11 cellular contexts compared by ENCODE assay signal in genomic region chr13:99367663-99368448, GRCh38.
DNase-seq lines count a peak whose midpoint lies in the region; ATAC-seq, FAIRE-seq and TF ChIP-seq lines count a peak whose summit lies in the region.
"Had no signal": no experiment of that assay in that cellular context is flagged by ENCODE, and none has a peak within 500 bp of the region (broad histone marks: within the 10 kb centered on the region; RNA-seq: fewer than 3 reads in every experiment).

No MANE protein-coding gene starts in this region.

- peaks cover 19% of the 10 kb centered on the region for H3K36me3 Mint-ChIP-seq in T-helper 17 cell (ENCODE audit: low read depth)

- peak; percentile 10 to 22 for TF ChIP-seq RAD21 in liver (IDR thresholded peaks at IDR 0.05)
- no peak for TF ChIP-seq RAD21 in HepG2 (CRISPR knock-in tag; IDR thresholded peaks at IDR 0.05)

- H3K27ac ChIP-seq in liver (ENCODE audit: low read depth in 1 of 2, low read length in 2 of 2) (no peak overlapping the region), HepG2 (ENCODE audit: extremely low read length, insufficient read depth, low read length) (no peak overlapping the region), transverse colon (peak overlapping the region; percentile 9 to 62 (median 31)), ovary (no peak overlapping the region)

- peak overlapping the region; percentile 91 for H3K4me3 Mint-ChIP-seq in T-helper 17 cell

- H3K27me3 ChIP-seq in liver (ENCODE audit: control insufficient read depth in 4 of 4, insufficient read depth in 4 of 4, low read length in 3 of 4): no peaks in the 10 kb centered on the region
- H3K27me3 ChIP-seq in HepG2 (ENCODE audit: control insufficient read depth in 1 of 2, insufficient read depth in 2 of 2, low read length in 2 of 2): no peaks in the 10 kb centered on the region
- H3K27me3 ChIP-seq in transverse colon: no peaks in the 10 kb centered on the region
- H3K27me3 ChIP-seq in ovary: no peaks in the 10 kb centered on the region

- in situ Hi-C loops in HepG2 (cut with HindIII; ENCODE audit: extremely low pct_ligation_motif_present, low pct_unique_long_range_greater_than_20kb): no loop called here
- in situ Hi-C loops in transverse colon (cut with MboI; ENCODE audit: low pct_ligation_motif_present in 1 of 4, low pct_unique_long_range_greater_than_20kb in 1 of 4, low sequenced_read_pairs in 3 of 4): no loop called here

- TF ChIP-seq CTCF in liver (IDR thresholded peaks at IDR 0.05; ENCODE audit: low read depth, low read length, missing input control) (no peak), HepG2 (CRISPR knock-in tag; IDR thresholded peaks at IDR 0.05) (no peak), transverse colon (IDR thresholded peaks at IDR 0.05) (no peak), ovary (IDR thresholded peaks at IDR 0.05) (no peak)

- ATAC-seq in HepG2: no peak
- ATAC-seq in T-helper 17 cell: peak; percentile 22
- ATAC-seq in HG03039 (IDR thresholded peaks at IDR 0.05; ENCODE audit: unreplicated experiment): no peak

- H3K4me1 Mint-ChIP-seq in T-helper 17 cell: peaks cover 63% of the 10 kb centered on the region

- no peak overlapping the region for H3K4me2 ChIP-seq in HepG2 (ENCODE audit: low read depth, low read length)

- H3K79me2 ChIP-seq in HepG2 (ENCODE audit: insufficient read depth, low read length): no peaks in the 10 kb centered on the region

- no TSS peak for BruUV-seq in HepG2 (replicated peaks; lab: Mats Ljungman, UMichigan)

- H3K27me3 Mint-ChIP-seq in T-helper 17 cell: no peaks in the 10 kb centered on the region

- H3K4me3 ChIP-seq in liver (ENCODE audit: low read depth in 1 of 3, low read length in 3 of 3) (no peak overlapping the region), HepG2 (replicated peaks in 1 of 3; ENCODE audit: insufficient read depth in 1 of 3, low read depth in 2 of 3, low read length in 3 of 3) (no peak overlapping the region), transverse colon (no peak overlapping the region), ovary (no peak overlapping the region)

- H3K9ac ChIP-seq in liver (ENCODE audit: low read depth in 1 of 2, low read length in 2 of 2): no peak overlapping the region
- H3K9ac ChIP-seq in HepG2 (ENCODE audit: insufficient read depth, low read depth, low read length): no peak overlapping the region

- no peaks in the 10 kb centered on the region for H4K20me1 ChIP-seq in HepG2 (ENCODE audit: insufficient read depth, low read length)

- FAIRE-seq in HepG2 (lab: Jason Lieb, UNC): no peak
- FAIRE-seq: small intestine had no signal

- TF ChIP-seq EP300 in HepG2 (IDR thresholded peaks at IDR 0.05; ENCODE audit: low read depth in 2 of 2, low read length in 2 of 2): no peak
- no peak for TF ChIP-seq EP300 in HepG2 (CRISPR knock-in tag; IDR thresholded peaks at IDR 0.05; ENCODE audit: borderline replicate concordance)
- no peak for TF ChIP-seq EP300 in transverse colon (IDR thresholded peaks at IDR 0.05; ENCODE audit: low read depth)
- no peak for TF ChIP-seq EP300 in ovary (IDR thresholded peaks at IDR 0.05)

- intact Hi-C loops in HepG2 (cut with micrococcal nuclease; ENCODE audit: unreplicated experiment): no loop called here
- intact Hi-C loops in transverse colon (cut with DNase I; ENCODE audit: low total_unique reads): no loop called here
- intact Hi-C loops in ovary (cut with DNase I): no loop called here

- H3K36me3 ChIP-seq in liver (ENCODE audit: control insufficient read depth in 4 of 4, insufficient read depth in 3 of 4, low read depth in 1 of 4, low read length in 3 of 4) (peaks cover 2 to 19% (median 3%) of the 10 kb centered on the region in 4 donors), HepG2 (replicated peaks in 1 of 2; ENCODE audit: control insufficient read depth in 1 of 2, insufficient read depth in 2 of 2, low read length in 2 of 2) (peaks cover 7 to 42% of the 10 kb centered on the region in 2 experiments), transverse colon (peaks cover 0 to 5% (median 0%) of the 10 kb centered on the region in 4 donors), ovary (no peaks in the 10 kb centered on the region)

- POLR2A ChIA-PET in HepG2 (lab: Yijun Ruan, JAX): no interaction called here

- H3K4me1 ChIP-seq in liver (ENCODE audit: control insufficient read depth in 4 of 4, insufficient read depth in 4 of 4, low read length in 3 of 4) (no peaks in the 10 kb centered on the region), HepG2 (ENCODE audit: insufficient read depth, low read length) (no peaks in the 10 kb centered on the region), transverse colon (peaks cover 0 to 16% (median 3%) of the 10 kb centered on the region in 4 donors), ovary (ENCODE audit: insufficient read depth) (no peaks in the 10 kb centered on the region)

- DNase-seq in HepG2 (ENCODE audit: low spot score): no peak
- DNase-seq in T-helper 17 cell: no peak
- peak; percentile 27 for DNase-seq in fibroblast of peridontal ligament (ENCODE audit: extremely low read depth)
- no peak for DNase-seq in transverse colon
- no peak for DNase-seq in stimulated activated CD4-positive, alpha-beta T cell treated with anti-CD3 and anti-CD28 coated beads, Interleukin-4, amount 100 ng/mL, for 1 hour
- DNase-seq in ovary: no peak
- DNase-seq: NCI-H1694, small intestine, T-helper 9 cell had no signal

- CTCF ChIA-PET in HepG2 (lab: Yijun Ruan, JAX; ENCODE audit: low intra/inter-chr PET ratio, low total read pairs): no interaction called here

- 86% methylated on average over 16 of the region's 16 CpGs for WGBS in liver
- whole genome bisulfite sequencing in HepG2 (ENCODE audit: low lambda C conversion rate): 98% methylated on average over 16 of the region's 16 CpGs
- 81 to 85% methylated on average over 7 to 16 of the region's 16 CpGs for WGBS in transverse colon (ENCODE audit: low coverage in 1 of 2), 2 donors
- 94 to 95% (median 94%) methylated on average over 16 of the region's 16 CpGs for WGBS in ovary, 3 donors

- TF ChIP-seq POLR2A in HepG2 (IDR thresholded peaks at IDR 0.05; ENCODE audit: insufficient read depth in 1 of 2, low read depth in 2 of 2, low read length in 2 of 2) (no peak), transverse colon (IDR thresholded peaks at IDR 0.05) (no peak), ovary (IDR thresholded peaks at IDR 0.05) (no peak)

- H3K9me3 ChIP-seq in liver (ENCODE audit: control insufficient read depth in 4 of 4, low read length in 3 of 4) (no peaks in the 10 kb centered on the region), HepG2 (ENCODE audit: low read length) (no peaks in the 10 kb centered on the region), T-helper 17 cell (ENCODE audit: control insufficient read depth, low read length, poor library complexity, severe bottlenecking) (no peaks in the 10 kb centered on the region), transverse colon (no peaks in the 10 kb centered on the region), ovary (no peaks in the 10 kb centered on the region)

- peak overlapping the region; percentile 100 for H3K27ac Mint-ChIP-seq in T-helper 17 cell

- no peak overlapping the region for H2AFZ ChIP-seq in HepG2 (ENCODE audit: low read length)

TF ChIP-seq in liver, 16 proteins besides CTCF, POLR2A, EP300 and RAD21 (continues in another document):
- no peak for TF ChIP-seq HNF4G (IDR thresholded peaks at IDR 0.05)
- no peak for TF ChIP-seq ZBTB33 (IDR thresholded peaks at IDR 0.05)
- TF ChIP-seq TAF1 (conservative IDR thresholded peaks at IDR 0.05): no peak
- no peak for TF ChIP-seq NR2F2 (IDR thresholded peaks at IDR 0.05)
- TF ChIP-seq MAX (IDR thresholded peaks at IDR 0.05): no peak
- no peak for TF ChIP-seq EGR1 (IDR thresholded peaks at IDR 0.05; ENCODE audit: low read depth in 2 of 2)
- no peak for TF ChIP-seq FOXA2 (IDR thresholded peaks at IDR 0.05)

TF ChIP-seq in HepG2, 621 proteins besides CTCF, POLR2A, EP300 and RAD21:
- TF ChIP-seq CEBPG (CRISPR knock-in tag; IDR thresholded peaks at IDR 0.05) (no peak), ZNF547 (CRISPR knock-in tag; IDR thresholded peaks at IDR 0.05) (no peak), ZNF556 (CRISPR knock-in tag; IDR thresholded peaks at IDR 0.05; ENCODE audit: borderline replicate concordance) (no peak)

Comparison
In these comparisons a context has a peak if more than half of its experiments do, and no peak if none do; other contexts are left out.
1. H3K27ac ChIP-seq: peak in transverse colon (4 of 4); none in liver (0 of 2), HepG2 (single experiment) and ovary (0 of 2).